Comparison of ENCODE assay signal across 13 cellular contexts in genomic region chr15:76342046-76342381, GRCh38. TPM values are rescaled to one million over a fixed set of nuclear protein-coding genes. Genes with fewer than 3 reads are reported as not detected.
DNase-seq lines count a peak whose midpoint lies in the region; ATAC-seq, FAIRE-seq and TF ChIP-seq lines count a peak whose summit lies in the region.
"Had no signal": no experiment of that assay in that cellular context is flagged by ENCODE, and none has a peak within 500 bp of the region (broad histone marks: within the 10 kb centered on the region; RNA-seq: fewer than 3 reads in every experiment).

No MANE protein-coding gene starts in this region.

- peaks cover 83% of the 10 kb centered on the region for H3K27me3 Mint-ChIP-seq in activated T-cell treated with anti-CD3 and anti-CD28 coated beads, Interleukin-2, amount 50 U/mL, for 24 hours
- peaks cover 63% of the 10 kb centered on the region for H3K27me3 Mint-ChIP-seq in activated T-helper 17 cell treated with anti-CD3 and anti-CD28 coated beads, Interleukin-2, amount 50 U/mL, for 72 hours

- H3K9ac ChIP-seq in keratinocyte (ENCODE audit: control insufficient read depth, extremely low read depth, insufficient read depth, low read length) (no peak overlapping the region), stomach smooth muscle (ENCODE audit: low read length in 2 of 2) (peak overlapping the region; percentile 62 to 68)

- FAIRE-seq in keratinocyte (lab: Jason Lieb, UNC): no peak

- peak overlapping the region; percentile 54 for H3K4me3 Mint-ChIP-seq in activated T-cell treated with anti-CD3 and anti-CD28 coated beads, Interleukin-2, amount 50 U/mL, for 24 hours
- H3K4me3 Mint-ChIP-seq in activated T-helper 17 cell treated with anti-CD3 and anti-CD28 coated beads, Interleukin-2, amount 50 U/mL, for 72 hours: peak overlapping the region; percentile 83

- peak overlapping the region; percentile 69 for H3K4me2 ChIP-seq in keratinocyte (ENCODE audit: control insufficient read depth, extremely low read depth, insufficient read depth, low read depth, low read length)

- no peak overlapping the region for H3K27ac Mint-ChIP-seq in activated T-cell treated with anti-CD3 and anti-CD28 coated beads, Interleukin-2, amount 50 U/mL, for 24 hours
- no peak overlapping the region for H3K27ac Mint-ChIP-seq in activated T-helper 17 cell treated with anti-CD3 and anti-CD28 coated beads, Interleukin-2, amount 50 U/mL, for 72 hours

- ATAC-seq in activated T-helper 17 cell treated with anti-CD3 and anti-CD28 coated beads, Interleukin-2, amount 50 U/mL, for 72 hours (replicated peaks): no peak
- no peak for ATAC-seq in GM21737 (IDR thresholded peaks at IDR 0.05; ENCODE audit: unreplicated experiment)

- H3K9me1 ChIP-seq in keratinocyte (ENCODE audit: control insufficient read depth, extremely low read depth, insufficient read depth, low read length): no peaks in the 10 kb centered on the region

- H3K4me3 ChIP-seq in keratinocyte (ENCODE audit: control insufficient read depth in 2 of 3, extremely low read depth in 1 of 3, insufficient read depth in 2 of 3, low read depth in 1 of 3, low read length in 3 of 3) (peak overlapping the region in 2 of 3 experiments; percentile 10 to 51), stomach smooth muscle (ENCODE audit: low read length in 2 of 2) (peak overlapping the region; percentile 86 to 93)

- H3K9me3 ChIP-seq in keratinocyte (ENCODE audit: control insufficient read depth, low read depth, low read length) (peaks cover 4% of the 10 kb centered on the region), stomach smooth muscle (ENCODE audit: control insufficient read depth in 2 of 2, low read length in 2 of 2) (no peaks in the 10 kb centered on the region)
- H3K9me3 ChIP-seq: heart right ventricle had no signal

- TF ChIP-seq CTCF in keratinocyte (optimal IDR thresholded peaks at IDR 0.05 in 1 of 3, IDR thresholded peaks at IDR 0.05 in 1 of 3, conservative IDR thresholded peaks at IDR 0.05 in 1 of 3; ENCODE audit: extremely low read depth in 1 of 3, insufficient read depth in 2 of 3, low read length in 3 of 3): no peak

- no peak overlapping the region for H3K27ac ChIP-seq in keratinocyte (ENCODE audit: control insufficient read depth, insufficient read depth, low read length)
- peak overlapping the region; percentile 93 for H3K27ac ChIP-seq in stomach smooth muscle (ENCODE audit: low read length)
- H3K27ac ChIP-seq: heart right ventricle, spleen had no signal

- H4K20me1 ChIP-seq in keratinocyte (ENCODE audit: control insufficient read depth, extremely low read depth, insufficient read depth, low read length): peaks cover 5% of the 10 kb centered on the region

- no peaks in the 10 kb centered on the region for H3K9me3 Mint-ChIP-seq in activated T-cell treated with anti-CD3 and anti-CD28 coated beads, Interleukin-2, amount 50 U/mL, for 24 hours
- H3K9me3 Mint-ChIP-seq in activated T-helper 17 cell treated with anti-CD3 and anti-CD28 coated beads, Interleukin-2, amount 50 U/mL, for 72 hours: no peaks in the 10 kb centered on the region

- H3K79me2 ChIP-seq in keratinocyte (ENCODE audit: control insufficient read depth, insufficient read depth, low read length): no peaks in the 10 kb centered on the region

- peaks cover 58% of the 10 kb centered on the region for H3K4me1 Mint-ChIP-seq in activated T-cell treated with anti-CD3 and anti-CD28 coated beads, Interleukin-2, amount 50 U/mL, for 24 hours (ENCODE audit: low read depth)
- H3K4me1 Mint-ChIP-seq in activated T-helper 17 cell treated with anti-CD3 and anti-CD28 coated beads, Interleukin-2, amount 50 U/mL, for 72 hours: peaks cover 25% of the 10 kb centered on the region

- no peak for DNase-seq in activated T-cell treated with anti-CD3 and anti-CD28 coated beads, Interleukin-2, amount 50 U/mL, for 24 hours
- no peak for DNase-seq in activated T-cell treated with anti-CD3 and anti-CD28 coated beads for 4 hours
- DNase-seq in keratinocyte (ENCODE audit: low read depth, low spot score): no peak
- DNase-seq in NOMO-1 treated with DMSO at 0.1 percent for 48 hours (lab: John Stamatoyannopoulos, UW; ENCODE audit: unreplicated experiment): no peak
- no peak for DNase-seq in CD1c-positive myeloid dendritic cell (ENCODE audit: extremely low spot score)
- DNase-seq: activated naive CD4-positive, alpha-beta T cell; HCEC 1CT; Kasumi-1 had no signal

- H2AFZ ChIP-seq in keratinocyte (ENCODE audit: control insufficient read depth, low read length): no peak overlapping the region

- H3K4me1 ChIP-seq in keratinocyte (ENCODE audit: control insufficient read depth, extremely low read depth, insufficient read depth, low read length): peaks cover 19% of the 10 kb centered on the region
- H3K4me1 ChIP-seq in stomach smooth muscle (ENCODE audit: control insufficient read depth, insufficient read depth, low read length): peaks cover 63% of the 10 kb centered on the region

- no peaks in the 10 kb centered on the region for H3K36me3 Mint-ChIP-seq in activated T-cell treated with anti-CD3 and anti-CD28 coated beads, Interleukin-2, amount 50 U/mL, for 24 hours (ENCODE audit: low read depth)
- peaks cover 29% of the 10 kb centered on the region for H3K36me3 Mint-ChIP-seq in activated T-helper 17 cell treated with anti-CD3 and anti-CD28 coated beads, Interleukin-2, amount 50 U/mL, for 72 hours (ENCODE audit: low read depth)

- H3K27me3 ChIP-seq in keratinocyte (ENCODE audit: control insufficient read depth, extremely low read depth, insufficient read depth, low read length) (peaks cover 99% of the 10 kb centered on the region), stomach smooth muscle (ENCODE audit: control insufficient read depth in 1 of 2, insufficient read depth in 2 of 2, low read length in 2 of 2) (peaks cover 0 to 3% of the 10 kb centered on the region in 2 donors)

- dilution Hi-C loops in keratinocyte (cut with MboI; ENCODE audit: extremely low pct_ligation_motif_present, low sequenced_read_pairs): no loop called here

- H3K36me3 ChIP-seq in keratinocyte (ENCODE audit: control insufficient read depth in 2 of 2, extremely low read depth in 1 of 2, insufficient read depth in 2 of 2, low read length in 2 of 2) (no peaks in the 10 kb centered on the region), stomach smooth muscle (ENCODE audit: control insufficient read depth in 2 of 2, insufficient read depth in 2 of 2, low read length in 2 of 2) (no peaks in the 10 kb centered on the region)
- H3K36me3 ChIP-seq: heart right ventricle, spleen had no signal

RNA-seq across cellular contexts. Expression of gene ISL2, which starts 5.4 kb away (rescaled TPM):
- total RNA-seq in activated T-helper 17 cell treated with anti-CD3 and anti-CD28 coated beads, Interleukin-2, amount 50 U/mL, for 72 hours: under 1 TPM in 1 of 2 donors, not detected in 1; 0.35 TPM
- not detected in 3 replicates for polyA plus RNA-seq in keratinocyte
- polyA plus RNA-seq in keratinocyte (2011; ENCODE audit: low read depth): not detected
- not detected in 2 replicates for polyA plus RNA-seq in keratinocyte (2011; cell fraction: cytosol; rRNA removed)
- polyA plus RNA-seq in keratinocyte (2011; cell fraction: nucleus; rRNA removed): not detected in 2 replicates
- polyA plus RNA-seq in keratinocyte (2012; ENCODE audit: low replicate concordance): not detected in 2 replicates
- not detected in 3 replicates for polyA minus RNA-seq in keratinocyte
- polyA minus RNA-seq in keratinocyte (2011; cell fraction: cytosol; rRNA and poly(A)+ RNA removed): not detected
- polyA minus RNA-seq in keratinocyte (2011; cell fraction: nucleus; rRNA and poly(A)+ RNA removed): not detected in 2 replicates
- polyA plus RNA-seq: heart right ventricle had no signal

RNA-seq across cellular contexts. Expression of gene ETFA, which starts 30.7 kb away (rescaled TPM):
- 100 to 1,000 TPM; 113 to 185 TPM for total RNA-seq in activated T-helper 17 cell treated with anti-CD3 and anti-CD28 coated beads, Interleukin-2, amount 50 U/mL, for 72 hours
- 176 to 230 TPM (median 219 TPM) in 3 replicates for polyA plus RNA-seq in keratinocyte
- 111 TPM for polyA plus RNA-seq in keratinocyte (2011; ENCODE audit: low read depth)
- 148 and 221 TPM in 2 replicates for polyA plus RNA-seq in keratinocyte (2011; cell fraction: cytosol; rRNA removed)
- polyA plus RNA-seq in keratinocyte (2011; cell fraction: nucleus; rRNA removed): 117 and 151 TPM in 2 replicates
- polyA plus RNA-seq in keratinocyte (2012; ENCODE audit: low replicate concordance): 137 and 198 TPM in 2 replicates
- polyA minus RNA-seq in keratinocyte: 40.9 to 151 TPM (median 114 TPM) in 3 replicates
- 85.4 TPM for polyA minus RNA-seq in keratinocyte (2011; cell fraction: cytosol; rRNA and poly(A)+ RNA removed)
- polyA minus RNA-seq in keratinocyte (2011; cell fraction: nucleus; rRNA and poly(A)+ RNA removed): 32.6 and 66.9 TPM in 2 replicates
